8 cellular contexts compared by ENCODE assay signal in genomic region chr19:40570313-40571004, GRCh38. TPM values are rescaled to one million over a fixed set of nuclear protein-coding genes. Genes with fewer than 3 reads are reported as not detected.
DNase-seq lines count a peak whose midpoint lies in the region; ATAC-seq and TF ChIP-seq lines count a peak whose summit lies in the region.

No MANE protein-coding gene starts in this region.

- no peaks in the 10 kb centered on the region for H3K9me3 Mint-ChIP-seq in activated T-helper 1 cell treated with anti-CD3 and anti-CD28 coated beads, Interleukin-12 subunit alpha, Interleukin-12 subunit beta, Interleukin-2, Interleukin-4 antibody, amounts not matched to agents 30 ng/mL and 10 ng/mL and 1 ng/mL, durations not matched to agents 14 hours and 24 hours and 36 hours
- H3K9me3 Mint-ChIP-seq in naive thymus-derived CD8-positive, alpha-beta T cell = peaks cover 0 to 3% (median 0%) of the 10 kb centered on the region in 9 donors
- H3K9me3 Mint-ChIP-seq in stimulated activated memory B cell treated with anti-CD40 and anti-IgM and Interleukin-4, amounts not matched to agents 10 μg/mL and 1 μg/mL and 100 μg/mL, for 72 hours = peaks cover 3% of the 10 kb centered on the region

- H2AFZ ChIP-seq in DND-41 (ENCODE audit: low read depth, low read length) = peak overlapping the region; percentile 64
- H2AFZ ChIP-seq in GM23248 = peak overlapping the region; percentile 80

- intact Hi-C loops in activated T-helper 1 cell treated with anti-CD3 and anti-CD28 coated beads, Interleukin-12 subunit alpha, Interleukin-12 subunit beta, Interleukin-2, Interleukin-4 antibody, amounts not matched to agents 30 ng/mL and 10 ng/mL and 1 ng/mL, durations not matched to agents 14 hours and 24 hours and 36 hours (cut with micrococcal nuclease) = loop anchor here (1.0 to 2.0 kb wide), 7 partner anchors 8 to 166 kb away; no protein-coding TSS in a partner anchor

- DNase-seq in DND-41 (peak; percentile 96), GM23248 (peak; percentile 100), Kasumi-1 (lab: John Stamatoyannopoulos, UW) (peak; percentile 95 to 96), RKO (ENCODE audit: low spot score) (peak; percentile 98), fibroblast of mammary gland (ENCODE audit: low read depth) (peak; percentile 99)
- peak; percentile 97 for DNase-seq in activated T-helper 1 cell treated with anti-CD3 and anti-CD28 coated beads, Interleukin-12 subunit alpha, Interleukin-12 subunit beta, Interleukin-2, Interleukin-4 antibody, amounts not matched to agents 30 ng/mL and 10 ng/mL and 1 ng/mL, durations not matched to agents 14 hours and 24 hours and 36 hours (ENCODE audit: low spot score)
- DNase-seq in naive thymus-derived CD8-positive, alpha-beta T cell = peak; percentile 87 to 96 (median 93)

- H3K27ac Mint-ChIP-seq in activated T-helper 1 cell treated with anti-CD3 and anti-CD28 coated beads, Interleukin-12 subunit alpha, Interleukin-12 subunit beta, Interleukin-2, Interleukin-4 antibody, amounts not matched to agents 30 ng/mL and 10 ng/mL and 1 ng/mL, durations not matched to agents 14 hours and 24 hours and 36 hours = peak overlapping the region; percentile 72
- H3K27ac Mint-ChIP-seq in naive thymus-derived CD8-positive, alpha-beta T cell = peak overlapping the region in 9 of 10 donors; percentile 26 to 93 (median 72)
- H3K27ac Mint-ChIP-seq in stimulated activated memory B cell treated with anti-CD40 and anti-IgM and Interleukin-4, amounts not matched to agents 10 μg/mL and 1 μg/mL and 100 μg/mL, for 72 hours = peak overlapping the region; percentile 25

- peaks cover 14% of the 10 kb centered on the region for H3K4me1 Mint-ChIP-seq in activated T-helper 1 cell treated with anti-CD3 and anti-CD28 coated beads, Interleukin-12 subunit alpha, Interleukin-12 subunit beta, Interleukin-2, Interleukin-4 antibody, amounts not matched to agents 30 ng/mL and 10 ng/mL and 1 ng/mL, durations not matched to agents 14 hours and 24 hours and 36 hours (ENCODE audit: low read depth)
- peaks cover 12 to 30% (median 22%) of the 10 kb centered on the region in 4 donors for H3K4me1 Mint-ChIP-seq in naive thymus-derived CD8-positive, alpha-beta T cell
- peaks cover 28% of the 10 kb centered on the region for H3K4me1 Mint-ChIP-seq in stimulated activated memory B cell treated with anti-CD40 and anti-IgM and Interleukin-4, amounts not matched to agents 10 μg/mL and 1 μg/mL and 100 μg/mL, for 72 hours

- H3K27me3 ChIP-seq in DND-41 (ENCODE audit: insufficient read depth, low read length, poor library complexity) (no peaks in the 10 kb centered on the region), GM23248 (replicated peaks; ENCODE audit: insufficient read depth) (0 out of 2 replicates have a peak, but pooled peaks cover 3% of the 10 kb centered on the region)

- H3K4me3 ChIP-seq in DND-41 (ENCODE audit: low read depth in 1 of 2, low read length in 2 of 2) (peak overlapping the region in 1 of 2 experiments; percentile 49; a peak in 2 of 4 replicates), GM23248 (peak overlapping the region; percentile 72), fibroblast of mammary gland (ENCODE audit: control insufficient read depth, low read depth, low read length) (peak overlapping the region; percentile 58)

- H3K27ac ChIP-seq in DND-41 (ENCODE audit: low read length) (no peak overlapping the region), GM23248 (peak overlapping the region; percentile 92)

- no peaks in the 10 kb centered on the region for H3K9me3 ChIP-seq in DND-41 (ENCODE audit: insufficient read depth, low read length, severe bottlenecking)
- H3K9me3 ChIP-seq in GM23248 (ENCODE audit: low read depth) = no peaks in the 10 kb centered on the region

- H3F3A ChIP-seq in GM23248 (ENCODE audit: insufficient read depth) = 0 out of 2 replicates have a peak, but pooled peaks cover 4% of the 10 kb centered on the region

- H3K9ac ChIP-seq in DND-41 (ENCODE audit: low read depth, low read length) = peak overlapping the region; percentile 40
- peak overlapping the region; percentile 91 for H3K9ac ChIP-seq in GM23248

- peak; percentile 72 for TF ChIP-seq CTCF in DND-41 (IDR thresholded peaks at IDR 0.05; ENCODE audit: borderline replicate concordance, extremely low read depth, low read length, poor library complexity, severe bottlenecking)
- no peak for TF ChIP-seq CTCF in fibroblast of mammary gland (conservative IDR thresholded peaks at IDR 0.05; ENCODE audit: control insufficient read depth, insufficient read depth, low read depth, low read length)

- peaks cover 2% of the 10 kb centered on the region for H3K36me3 Mint-ChIP-seq in activated T-helper 1 cell treated with anti-CD3 and anti-CD28 coated beads, Interleukin-12 subunit alpha, Interleukin-12 subunit beta, Interleukin-2, Interleukin-4 antibody, amounts not matched to agents 30 ng/mL and 10 ng/mL and 1 ng/mL, durations not matched to agents 14 hours and 24 hours and 36 hours (ENCODE audit: low read depth)
- H3K36me3 Mint-ChIP-seq in naive thymus-derived CD8-positive, alpha-beta T cell = no peaks in the 10 kb centered on the region
- no peaks in the 10 kb centered on the region for H3K36me3 Mint-ChIP-seq in stimulated activated memory B cell treated with anti-CD40 and anti-IgM and Interleukin-4, amounts not matched to agents 10 μg/mL and 1 μg/mL and 100 μg/mL, for 72 hours

- in situ Hi-C loops in GM23248 (cut with MboI) = no loop called here

- ATAC-seq in DND-41 (ENCODE audit: insufficient read depth, low read depth) = peak; percentile 90
- peak; percentile 89 to 90 for ATAC-seq in naive thymus-derived CD8-positive, alpha-beta T cell
- peak; percentile 97 for ATAC-seq in stimulated activated memory B cell treated with anti-CD40 and anti-IgM and Interleukin-4, amounts not matched to agents 10 μg/mL and 1 μg/mL and 100 μg/mL, for 72 hours

- no peaks in the 10 kb centered on the region for H3K9me2 ChIP-seq in GM23248 (ENCODE audit: insufficient read depth)

- H3K27me3 Mint-ChIP-seq in activated T-helper 1 cell treated with anti-CD3 and anti-CD28 coated beads, Interleukin-12 subunit alpha, Interleukin-12 subunit beta, Interleukin-2, Interleukin-4 antibody, amounts not matched to agents 30 ng/mL and 10 ng/mL and 1 ng/mL, durations not matched to agents 14 hours and 24 hours and 36 hours (ENCODE audit: insufficient read depth) = peaks cover 38% of the 10 kb centered on the region
- H3K27me3 Mint-ChIP-seq in naive thymus-derived CD8-positive, alpha-beta T cell = peaks cover 4 to 24% (median 15%) of the 10 kb centered on the region in 5 donors
- H3K27me3 Mint-ChIP-seq in stimulated activated memory B cell treated with anti-CD40 and anti-IgM and Interleukin-4, amounts not matched to agents 10 μg/mL and 1 μg/mL and 100 μg/mL, for 72 hours = peaks cover 16% of the 10 kb centered on the region

- peaks cover 14% of the 10 kb centered on the region for H3K4me1 ChIP-seq in DND-41 (ENCODE audit: insufficient read depth, low read length)
- H3K4me1 ChIP-seq in GM23248 (ENCODE audit: insufficient read depth) = no peaks in the 10 kb centered on the region

- POLR2A ChIA-PET in naive thymus-derived CD8-positive, alpha-beta T cell (lab: Charles Lee) = interaction anchor here (0.6 to 1.9 kb wide), 12 partner anchors 9 to 1090 kb away, joined by 3 to 6 read pairs (median 4); partner anchors contain the start of genes BLVRB and LTBP4

- H3K4me3 Mint-ChIP-seq in activated T-helper 1 cell treated with anti-CD3 and anti-CD28 coated beads, Interleukin-12 subunit alpha, Interleukin-12 subunit beta, Interleukin-2, Interleukin-4 antibody, amounts not matched to agents 30 ng/mL and 10 ng/mL and 1 ng/mL, durations not matched to agents 14 hours and 24 hours and 36 hours = peak overlapping the region; percentile 65
- peak overlapping the region; percentile 61 to 84 (median 80) for H3K4me3 Mint-ChIP-seq in naive thymus-derived CD8-positive, alpha-beta T cell
- H3K4me3 Mint-ChIP-seq in stimulated activated memory B cell treated with anti-CD40 and anti-IgM and Interleukin-4, amounts not matched to agents 10 μg/mL and 1 μg/mL and 100 μg/mL, for 72 hours = peak overlapping the region; percentile 68

- H3K79me2 ChIP-seq in DND-41 (ENCODE audit: insufficient read depth, low read length) (no peaks in the 10 kb centered on the region), GM23248 (ENCODE audit: insufficient read depth) (no peaks in the 10 kb centered on the region)

- H4K20me1 ChIP-seq in DND-41 (ENCODE audit: insufficient read depth, low read length) (no peaks in the 10 kb centered on the region), GM23248 (ENCODE audit: insufficient read depth) (no peaks in the 10 kb centered on the region)

- H3K36me3 ChIP-seq in DND-41 (ENCODE audit: insufficient read depth, low read length) (no peaks in the 10 kb centered on the region), GM23248 (ENCODE audit: low read depth) (no peaks in the 10 kb centered on the region)

- 1% methylated on average over 18 to 36 of the region's 53 CpGs for WGBS in GM23248 (ENCODE audit: low coverage in 1 of 2, low lambda C conversion rate in 2 of 2, missing lambda C conversion rate in 2 of 2), 2 experiments

- H3K4me2 ChIP-seq in DND-41 (ENCODE audit: insufficient read depth, low read length) (peak overlapping the region; percentile 59), GM23248 (ENCODE audit: unreplicated experiment) (peak overlapping the region; percentile 79)

RNA-seq across cellular contexts. Expression of gene SHKBP1, which starts 6.2 kb away (rescaled TPM):
- 27.8 and 36.3 TPM in 2 replicates for total RNA-seq in GM23248 (2014; rRNA removed; shearing (Covaris generic))
- polyA plus RNA-seq in GM23248 (2016; fragmentation: Nextera tagmentation; extraction: Ambion mirVana) = 62.2 and 66.4 TPM in 2 replicates
- total RNA-seq in activated T-helper 1 cell treated with anti-CD3 and anti-CD28 coated beads, Interleukin-12 subunit alpha, Interleukin-12 subunit beta, Interleukin-2, Interleukin-4 antibody, amounts not matched to agents 30 ng/mL and 10 ng/mL and 1 ng/mL, durations not matched to agents 14 hours and 24 hours and 36 hours = 102 and 113 TPM in 2 replicates
- total RNA-seq in naive thymus-derived CD8-positive, alpha-beta T cell = 100 to 1,000 TPM; 116 to 122 TPM
- 10 to 100 TPM; 85.3 to 98.9 (median 89.9) TPM for polyA plus RNA-seq in naive thymus-derived CD8-positive, alpha-beta T cell

RNA-seq across cellular contexts. Expression of gene LTBP4, which starts 30.7 kb away (rescaled TPM):
- 18.0 and 18.3 TPM in 2 replicates for total RNA-seq in GM23248 (2014; rRNA removed; shearing (Covaris generic))
- polyA plus RNA-seq in GM23248 (2016; fragmentation: Nextera tagmentation; extraction: Ambion mirVana) = 45.5 and 47.2 TPM in 2 replicates
- total RNA-seq in activated T-helper 1 cell treated with anti-CD3 and anti-CD28 coated beads, Interleukin-12 subunit alpha, Interleukin-12 subunit beta, Interleukin-2, Interleukin-4 antibody, amounts not matched to agents 30 ng/mL and 10 ng/mL and 1 ng/mL, durations not matched to agents 14 hours and 24 hours and 36 hours = 107 and 116 TPM in 2 replicates
- 100 to 1,000 TPM in 1 of 2 experiments, 10 to 100 TPM in 1; 87.7 to 114 TPM for total RNA-seq in naive thymus-derived CD8-positive, alpha-beta T cell
- polyA plus RNA-seq in naive thymus-derived CD8-positive, alpha-beta T cell = 10 to 100 TPM; 13.4 to 27.4 (median 18.0) TPM
